In genomic region chr2:159712194-159712928, GRCh38 we compare ENCODE assay signal across 8 cellular contexts. TPM values are rescaled to one million over a fixed set of nuclear protein-coding genes. Genes with fewer than 3 reads are reported as not detected.
A peak's percentile ranks its signal among the peaks of the same experiment; 100 is the strongest.
DNase-seq lines count a peak whose midpoint lies in the region; ATAC-seq and TF ChIP-seq lines count a peak whose summit lies in the region.

TSS of gene MARCHF7 (plus strand) at chr2:159712506. CDS start at chr2:159729023, 16,517 bp downstream.

- ATAC-seq in GM21526 (IDR thresholded peaks at IDR 0.05; ENCODE audit: low FRiP score, unreplicated experiment) (peak; percentile 92), mucosa of descending colon (peak; percentile 98)

- peak; percentile 93 for DNase-seq in DMS 273 treated with DMSO at 0.1 percent for 48 hours (lab: John Stamatoyannopoulos, UW)
- DNase-seq in HuH-7.5 (ENCODE audit: low spot score), result peak; percentile 90
- DNase-seq in activated T-cell treated with anti-CD3 and anti-CD28 coated beads for 1 hour (ENCODE audit: low read depth), result peak; percentile 96
- DNase-seq in epithelial cell of esophagus (ENCODE audit: low read depth), result peak; percentile 98
- DNase-seq in mucosa of descending colon, result peak; percentile 97 to 99 (median 97)
- peak; percentile 94 for DNase-seq in stimulated activated CD8-positive, alpha-beta memory T cell treated with anti-CD3 and anti-CD28 coated beads, Interleukin-4, amount 100 ng/mL, for 24 hours (ENCODE audit: low read depth)

- H3K36me3 ChIP-seq in OCI-LY3 (replicated peaks; ENCODE audit: low read depth, low read length) (peaks cover 23% of the 10 kb centered on the region), mucosa of descending colon (ENCODE audit: low read depth) (no peaks in the 10 kb centered on the region)

- intact Hi-C loops in mucosa of descending colon (cut with DNase I, micrococcal nuclease), result loop anchor here (10.0 kb wide), 2 partner anchors 82 to 98 kb away; partner anchors contain the start of genes BAZ2B (in 1 of the 2) and CD302 (in 1 of the 2)

- peaks cover 14% of the 10 kb centered on the region for H3K4me1 ChIP-seq in OCI-LY3 (ENCODE audit: low read length)
- H3K4me1 ChIP-seq in mucosa of descending colon (ENCODE audit: low read depth), result peaks cover 16% of the 10 kb centered on the region

- H3K27me3 ChIP-seq in OCI-LY3 (ENCODE audit: low read depth, low read length), result no peaks in the 10 kb centered on the region

- H2AFZ ChIP-seq in OCI-LY3 (ENCODE audit: low read depth, low read length), result peak within 1 kb of the TSS; percentile 97

- H3K4me3 ChIP-seq in OCI-LY3 (ENCODE audit: low read length) (peak within 1 kb of the TSS; percentile 98), epithelial cell of esophagus (ENCODE audit: low read length) (peak within 1 kb of the TSS; percentile 95), mucosa of descending colon (peak within 1 kb of the TSS; percentile 97)

- peaks cover 51% of the 10 kb centered on the region for H3K79me2 ChIP-seq in OCI-LY3 (ENCODE audit: low read length)

- TF ChIP-seq CTCF in OCI-LY3 (IDR thresholded peaks at IDR 0.05; ENCODE audit: low read depth, low read length) (peak; percentile 70), epithelial cell of esophagus (IDR thresholded peaks at IDR 0.05; ENCODE audit: insufficient read depth, low read depth, low read length, missing control alignments) (peak; percentile 49), mucosa of descending colon (IDR thresholded peaks at IDR 0.05) (peak; percentile 59)

- peak within 1 kb of the TSS; percentile 98 for H3K9ac ChIP-seq in OCI-LY3 (ENCODE audit: low read length)

- H3K9me3 ChIP-seq in OCI-LY3 (ENCODE audit: insufficient read depth, low read length) (no peaks in the 10 kb centered on the region), mucosa of descending colon (no peaks in the 10 kb centered on the region)

- peak within 1 kb of the TSS; percentile 94 for H3K4me2 ChIP-seq in OCI-LY3 (ENCODE audit: low read length)

- H4K20me1 ChIP-seq in OCI-LY3 (ENCODE audit: insufficient read depth, low read length), result peaks cover 44% of the 10 kb centered on the region

- peak within 1 kb of the TSS; percentile 77 for H3K27ac ChIP-seq in OCI-LY3 (ENCODE audit: low read length)

RNA-seq across cellular contexts. Expression of gene MARCHF7, which starts in this region (rescaled TPM):
- total RNA-seq in mucosa of descending colon, result 10 to 100 TPM; 59.0 to 75.6 (median 65.6) TPM

Comparison
In these comparisons a context has a peak if more than half of its experiments do, and no peak if none do; other contexts are left out.
1. Peak in every context shown above with its lines: DNase-seq, ATAC-seq, H3K4me3 ChIP-seq and H3K27ac ChIP-seq.